19 cellular contexts compared by ENCODE assay signal in genomic region chr7:6093375-6093774, GRCh38. TPM values are rescaled to one million over a fixed set of nuclear protein-coding genes. Genes with fewer than 3 reads are reported as not detected.
DNase-seq lines count a peak whose midpoint lies in the region; ATAC-seq, FAIRE-seq and TF ChIP-seq lines count a peak whose summit lies in the region.
"Had no signal": no experiment of that assay in that cellular context is flagged by ENCODE, and none has a peak within 500 bp of the region (broad histone marks: within the 10 kb centered on the region; RNA-seq: fewer than 3 reads in every experiment).

No MANE protein-coding gene starts in this region.

- BruUV-seq in HepG2 (replicated peaks; lab: Mats Ljungman, UMichigan) = no TSS peak
- BruUV-seq in PC-3 (replicated peaks; lab: Mats Ljungman, UMichigan) = no TSS peak

- TF ChIP-seq EP300 in HepG2 (IDR thresholded peaks at IDR 0.05; ENCODE audit: low read depth in 2 of 2, low read length in 2 of 2) = no peak
- TF ChIP-seq EP300 in HepG2 (CRISPR knock-in tag; IDR thresholded peaks at IDR 0.05; ENCODE audit: borderline replicate concordance) = no peak

- H3K9me3 Mint-ChIP-seq in stimulated activated effector memory CD8-positive, alpha-beta T cell treated with anti-CD3 and anti-CD28 coated beads, Interleukin-12 subunit alpha, Interleukin-12 subunit beta, amount 100 ng/mL, for 72 hours = no peaks in the 10 kb centered on the region
- H3K9me3 Mint-ChIP-seq: CD4-positive, alpha-beta T cell had no signal

- H3K9me2 ChIP-seq in PC-3 (replicated peaks; ENCODE audit: low read length) = no peaks in the 10 kb centered on the region

- H3K27me3 ChIP-seq in HepG2 (ENCODE audit: control insufficient read depth in 1 of 2, insufficient read depth in 2 of 2, low read length in 2 of 2) = no peaks in the 10 kb centered on the region
- H3K27me3 ChIP-seq in right lobe of liver = no peaks in the 10 kb centered on the region
- H3K27me3 ChIP-seq in PC-3 (ENCODE audit: low read length) = no peaks in the 10 kb centered on the region

- H3K27ac ChIP-seq in HepG2 (ENCODE audit: extremely low read length, insufficient read depth, low read length) (no peak overlapping the region), right lobe of liver (no peak overlapping the region), PC-3 (ENCODE audit: low read length) (no peak overlapping the region), kidney (ENCODE audit: low read depth in 2 of 2, low read length in 2 of 2) (no peak overlapping the region)

- no peaks in the 10 kb centered on the region for H3K36me3 Mint-ChIP-seq in stimulated activated effector memory CD8-positive, alpha-beta T cell treated with anti-CD3 and anti-CD28 coated beads, Interleukin-12 subunit alpha, Interleukin-12 subunit beta, amount 100 ng/mL, for 72 hours

- intact Hi-C loops in HepG2 (cut with micrococcal nuclease; ENCODE audit: unreplicated experiment) = no loop called here
- intact Hi-C loops in right lobe of liver (cut with DNase I) = no loop called here
- intact Hi-C loops in PC-3 (cut with micrococcal nuclease) = no loop called here
- intact Hi-C loops in kidney (cut with DNase I) = no loop called here

- H3K79me2 ChIP-seq in HepG2 (ENCODE audit: insufficient read depth, low read length) (no peaks in the 10 kb centered on the region), PC-3 (ENCODE audit: low read length) (no peaks in the 10 kb centered on the region)

- in situ Hi-C loops in HepG2 (cut with HindIII; ENCODE audit: extremely low pct_ligation_motif_present, low pct_unique_long_range_greater_than_20kb) = no loop called here

- no peak for DNase-seq in HepG2 (ENCODE audit: low spot score)
- no peak for DNase-seq in right lobe of liver
- DNase-seq in PC-3 = no peak
- peak; percentile 1 for DNase-seq in kidney
- no peak for DNase-seq in stimulated activated effector memory CD8-positive, alpha-beta T cell treated with anti-CD3 and anti-CD28 coated beads, Interleukin-12 subunit alpha, Interleukin-12 subunit beta, amount 100 ng/mL, for 72 hours (ENCODE audit: low spot score in 2 of 2)
- no peak for DNase-seq in NCI-H2196 treated with DMSO at 0.1 percent for 48 hours (lab: John Stamatoyannopoulos, UW; ENCODE audit: unreplicated experiment)
- DNase-seq in NCI-H1436 (lab: John Stamatoyannopoulos, UW) = no peak
- DNase-seq in NCI-H69 (lab: John Stamatoyannopoulos, UW) = no peak
- DNase-seq: C1 segment of cervical spinal cord; CD4-positive, alpha-beta T cell; DMS153; DMS79 treated with DMSO at 0.1 percent for 48 hours; EL; HCEC 1CT; IMR-90 had no signal

- POLR2A ChIA-PET in HepG2 (lab: Yijun Ruan, JAX) (interaction anchor here (1.0 to 1.2 kb wide), 2 partner anchors 10 to 84 kb away, joined by 3 to 5 read pairs; no protein-coding TSS in a partner anchor), PC-3 (lab: Charles Lee; ENCODE audit: unreplicated experiment) (no interaction called here)

- H3K36me3 ChIP-seq in HepG2 (replicated peaks in 1 of 2; ENCODE audit: control insufficient read depth in 1 of 2, insufficient read depth in 2 of 2, low read length in 2 of 2) = no peaks in the 10 kb centered on the region
- H3K36me3 ChIP-seq in right lobe of liver = no peaks in the 10 kb centered on the region
- H3K36me3 ChIP-seq in PC-3 (ENCODE audit: low read depth, low read length) = no peaks in the 10 kb centered on the region
- H3K36me3 ChIP-seq in kidney (ENCODE audit: control insufficient read depth in 1 of 2, insufficient read depth in 2 of 2, low read length in 2 of 2) = no peaks in the 10 kb centered on the region

- no peak for TF ChIP-seq CTCF in HepG2 (CRISPR knock-in tag; IDR thresholded peaks at IDR 0.05)
- no peak for TF ChIP-seq CTCF in right lobe of liver (IDR thresholded peaks at IDR 0.05)
- no peak for TF ChIP-seq CTCF in PC-3 (conservative IDR thresholded peaks at IDR 0.05; ENCODE audit: low read depth, low read length)
- no peak for TF ChIP-seq CTCF in kidney (IDR thresholded peaks at IDR 0.05; ENCODE audit: borderline replicate concordance, extremely low read depth, insufficient read depth)

- TF ChIP-seq POLR2A in HepG2 (IDR thresholded peaks at IDR 0.05; ENCODE audit: insufficient read depth in 1 of 2, low read depth in 2 of 2, low read length in 2 of 2) = no peak
- TF ChIP-seq POLR2A in right lobe of liver (IDR thresholded peaks at IDR 0.05) = no peak

- WGBS in HepG2 (ENCODE audit: low lambda C conversion rate) = 44% methylated on average over 6 of the region's 6 CpGs
- 55% methylated on average over 6 of the region's 6 CpGs for WGBS in right lobe of liver (ENCODE audit: insufficient coverage, low coverage, low lambda C conversion rate, missing lambda C conversion rate)

- no peak for TF ChIP-seq RAD21 in HepG2 (CRISPR knock-in tag; IDR thresholded peaks at IDR 0.05)

- peaks cover 16% of the 10 kb centered on the region for H3K4me1 ChIP-seq in HepG2 (ENCODE audit: insufficient read depth, low read length)
- no peaks in the 10 kb centered on the region for H3K4me1 ChIP-seq in right lobe of liver
- H3K4me1 ChIP-seq in PC-3 (ENCODE audit: insufficient read depth, low read length) = no peaks in the 10 kb centered on the region
- H3K4me1 ChIP-seq in kidney (ENCODE audit: control insufficient read depth in 1 of 2, insufficient read depth in 1 of 2, low read depth in 1 of 2, low read length in 2 of 2) = no peaks in the 10 kb centered on the region

- H4K20me1 ChIP-seq in HepG2 (ENCODE audit: insufficient read depth, low read length) (no peaks in the 10 kb centered on the region), PC-3 (ENCODE audit: low read length) (no peaks in the 10 kb centered on the region)

- CTCF ChIA-PET in HepG2 (lab: Yijun Ruan, JAX; ENCODE audit: low intra/inter-chr PET ratio, low total read pairs) (no interaction called here), PC-3 (lab: Charles Lee) (no interaction called here)

- H3K4me1 Mint-ChIP-seq in stimulated activated effector memory CD8-positive, alpha-beta T cell treated with anti-CD3 and anti-CD28 coated beads, Interleukin-12 subunit alpha, Interleukin-12 subunit beta, amount 100 ng/mL, for 72 hours = no peaks in the 10 kb centered on the region
- H3K4me1 Mint-ChIP-seq: B cell had no signal

- no peaks in the 10 kb centered on the region for H3F3A ChIP-seq in PC-3 (ENCODE audit: low read length, unreplicated experiment)

- no peak overlapping the region for H3K9ac ChIP-seq in HepG2 (ENCODE audit: insufficient read depth, low read depth, low read length)
- H3K9ac ChIP-seq in PC-3 (ENCODE audit: low read length) = no peak overlapping the region
- no peak overlapping the region for H3K9ac ChIP-seq in kidney (ENCODE audit: low read length in 2 of 2)

- H3K4me2 ChIP-seq in HepG2 (ENCODE audit: low read depth, low read length) (peak overlapping the region; percentile 44; the same call in 1 of the 2 replicates), PC-3 (ENCODE audit: low read length) (no peak overlapping the region)

- H3K4me3 Mint-ChIP-seq in stimulated activated effector memory CD8-positive, alpha-beta T cell treated with anti-CD3 and anti-CD28 coated beads, Interleukin-12 subunit alpha, Interleukin-12 subunit beta, amount 100 ng/mL, for 72 hours = no peak overlapping the region
- H3K4me3 Mint-ChIP-seq: B cell; CD4-positive, alpha-beta T cell had no signal

- no peak overlapping the region for H3K4me3 ChIP-seq in HepG2 (replicated peaks in 1 of 3; ENCODE audit: insufficient read depth in 1 of 3, low read depth in 2 of 3, low read length in 3 of 3)
- H3K4me3 ChIP-seq in right lobe of liver = no peak overlapping the region
- H3K4me3 ChIP-seq in PC-3 (ENCODE audit: low read length) = no peak overlapping the region
- no peak overlapping the region for H3K4me3 ChIP-seq in kidney (ENCODE audit: low read length in 2 of 2)

- H3K9me3 ChIP-seq in HepG2 (ENCODE audit: low read length) = no peaks in the 10 kb centered on the region
- H3K9me3 ChIP-seq in right lobe of liver = no peaks in the 10 kb centered on the region
- no peaks in the 10 kb centered on the region for H3K9me3 ChIP-seq in PC-3 (ENCODE audit: low read length)
- no peaks in the 10 kb centered on the region for H3K9me3 ChIP-seq in kidney (ENCODE audit: control insufficient read depth in 1 of 2, low read length in 2 of 2)

- no peak for FAIRE-seq in HepG2 (lab: Jason Lieb, UNC)
- no peak for FAIRE-seq in kidney (lab: Jason Lieb, UNC)
- FAIRE-seq: D721Med, G401.6, GM12891 had no signal

- no peak for ATAC-seq in HepG2
- no peak for ATAC-seq in right lobe of liver
- no peak for ATAC-seq in PC-3
- ATAC-seq in stimulated activated effector memory CD8-positive, alpha-beta T cell treated with anti-CD3 and anti-CD28 coated beads, Interleukin-12 subunit alpha, Interleukin-12 subunit beta, amount 100 ng/mL, for 72 hours = no peak

- peak overlapping the region; percentile 46 for H3K27ac Mint-ChIP-seq in stimulated activated effector memory CD8-positive, alpha-beta T cell treated with anti-CD3 and anti-CD28 coated beads, Interleukin-12 subunit alpha, Interleukin-12 subunit beta, amount 100 ng/mL, for 72 hours
- H3K27ac Mint-ChIP-seq: B cell; CD4-positive, alpha-beta T cell had no signal

- no peak overlapping the region for H2AFZ ChIP-seq in HepG2 (ENCODE audit: low read length)
- H2AFZ ChIP-seq in PC-3 (ENCODE audit: low read length) = peak overlapping the region; percentile 37; the same call in 1 of the 2 replicates

RNA-seq across cellular contexts. Expression of gene USP42, which starts 11.4 kb away (rescaled TPM):
- 2.7 and 3.2 TPM in 2 replicates for total RNA-seq in HepG2 (2016; rRNA removed; fragmentation: Illumina TruSeq; extraction: Trizol)
- total RNA-seq in HepG2 (2016; cell fraction: cytosol; rRNA removed; fragmentation: Illumina TruSeq; extraction: Trizol; ENCODE audit: low read depth) = 6.3 and 7.0 TPM in 2 replicates
- 2.7 and 3.2 TPM in 2 replicates for total RNA-seq in HepG2 (2016; cell fraction: insoluble cytoplasmic fraction; rRNA removed; fragmentation: Illumina TruSeq; extraction: Trizol)
- total RNA-seq in HepG2 (2016; cell fraction: membrane; rRNA removed; fragmentation: Illumina TruSeq; extraction: Trizol) = 3.6 and 4.2 TPM in 2 replicates
- total RNA-seq in HepG2 (2016; cell fraction: nucleus; rRNA removed; fragmentation: Illumina TruSeq; extraction: Trizol) = 3.1 and 3.8 TPM in 2 replicates
- 3.3 and 3.4 TPM in 2 replicates for polyA plus RNA-seq in HepG2 (2011; rRNA removed)
- 1.8 and 2.1 TPM in 2 replicates for polyA plus RNA-seq in HepG2 (2011; cell fraction: cytosol; rRNA removed)
- 5.7 TPM in 2 replicates for polyA plus RNA-seq in HepG2 (2011; cell fraction: nucleus; rRNA removed)
- polyA plus RNA-seq in HepG2 (2012) = 4.3 and 4.9 TPM in 2 replicates
- polyA plus RNA-seq in HepG2 (2016; cell fraction: cytosol; fragmentation: Illumina TruSeq; extraction: Trizol; ENCODE audit: low read depth) = 2.5 and 2.8 TPM in 2 replicates
- polyA plus RNA-seq in HepG2 (2016; cell fraction: insoluble cytoplasmic fraction; fragmentation: Illumina TruSeq; extraction: Trizol; ENCODE audit: low read depth) = 4.0 and 5.0 TPM in 2 replicates
- 2.8 and 3.1 TPM in 2 replicates for polyA plus RNA-seq in HepG2 (2016; cell fraction: membrane; fragmentation: Illumina TruSeq; extraction: Trizol; ENCODE audit: low read depth)
- 7.6 and 7.9 TPM in 2 replicates for polyA plus RNA-seq in HepG2 (2016; cell fraction: nucleus; fragmentation: Illumina TruSeq; extraction: Trizol; ENCODE audit: insufficient read depth, low read depth)
- polyA minus RNA-seq in HepG2 (2011; rRNA and poly(A)+ RNA removed; ENCODE audit: low replicate concordance) = 7.2 and 11.6 TPM in 2 replicates
- 3.3 and 3.6 TPM in 2 replicates for polyA minus RNA-seq in HepG2 (2011; cell fraction: cytosol; rRNA and poly(A)+ RNA removed)
- 6.6 and 9.8 TPM in 2 replicates for polyA minus RNA-seq in HepG2 (2011; cell fraction: nucleus; rRNA and poly(A)+ RNA removed)
- 1 to 10 TPM; 3.1 to 4.5 (median 4.2) TPM for total RNA-seq in right lobe of liver
- 3.9 and 5.6 TPM in 2 replicates for total RNA-seq in PC-3 (2014; rRNA removed)
- 11.3 TPM for total RNA-seq in kidney
- 3.3 TPM for polyA plus RNA-seq in kidney (ENCODE audit: insufficient read depth, low read depth, low replicate concordance)

RNA-seq across cellular contexts. Expression of gene EIF2AK1, which starts 34.4 kb away (rescaled TPM):
- total RNA-seq in HepG2 (2016; rRNA removed; fragmentation: Illumina TruSeq; extraction: Trizol) (71.4 and 103 TPM in 2 replicates), right lobe of liver (100 to 1,000 TPM in 2 of 6 experiments, 10 to 100 TPM in 4; 69.3 to 271 (median 72.8) TPM), PC-3 (2014; rRNA removed) (239 and 325 TPM in 2 replicates), kidney (89.2 TPM)
- 34.6 and 40.9 TPM in 2 replicates for total RNA-seq in HepG2 (2016; cell fraction: cytosol; rRNA removed; fragmentation: Illumina TruSeq; extraction: Trizol; ENCODE audit: low read depth)
- total RNA-seq in HepG2 (2016; cell fraction: insoluble cytoplasmic fraction; rRNA removed; fragmentation: Illumina TruSeq; extraction: Trizol) = 68.8 and 97.8 TPM in 2 replicates
- 110 and 126 TPM in 2 replicates for total RNA-seq in HepG2 (2016; cell fraction: membrane; rRNA removed; fragmentation: Illumina TruSeq; extraction: Trizol)
- 55.1 and 65.4 TPM in 2 replicates for total RNA-seq in HepG2 (2016; cell fraction: nucleus; rRNA removed; fragmentation: Illumina TruSeq; extraction: Trizol)
- polyA plus RNA-seq in HepG2 (2011; rRNA removed) (112 and 115 TPM in 2 replicates), kidney (ENCODE audit: insufficient read depth, low read depth, low replicate concordance) (58.2 TPM)
- 113 and 122 TPM in 2 replicates for polyA plus RNA-seq in HepG2 (2011; cell fraction: cytosol; rRNA removed)
- 110 and 112 TPM in 2 replicates for polyA plus RNA-seq in HepG2 (2011; cell fraction: nucleus; rRNA removed)
- polyA plus RNA-seq in HepG2 (2012) = 80.4 and 124 TPM in 2 replicates
- polyA plus RNA-seq in HepG2 (2016; cell fraction: cytosol; fragmentation: Illumina TruSeq; extraction: Trizol; ENCODE audit: low read depth) = 68.3 and 68.8 TPM in 2 replicates
- polyA plus RNA-seq in HepG2 (2016; cell fraction: insoluble cytoplasmic fraction; fragmentation: Illumina TruSeq; extraction: Trizol; ENCODE audit: low read depth) = 137 and 157 TPM in 2 replicates
- 130 and 160 TPM in 2 replicates for polyA plus RNA-seq in HepG2 (2016; cell fraction: membrane; fragmentation: Illumina TruSeq; extraction: Trizol; ENCODE audit: low read depth)
- polyA plus RNA-seq in HepG2 (2016; cell fraction: nucleus; fragmentation: Illumina TruSeq; extraction: Trizol; ENCODE audit: insufficient read depth, low read depth) = 103 and 117 TPM in 2 replicates
- 67.1 and 79.8 TPM in 2 replicates for polyA minus RNA-seq in HepG2 (2011; rRNA and poly(A)+ RNA removed; ENCODE audit: low replicate concordance)
- 86.8 and 115 TPM in 2 replicates for polyA minus RNA-seq in HepG2 (2011; cell fraction: cytosol; rRNA and poly(A)+ RNA removed)
- 84.1 and 87.9 TPM in 2 replicates for polyA minus RNA-seq in HepG2 (2011; cell fraction: nucleus; rRNA and poly(A)+ RNA removed)
